ENCODE assay signal across 11 cellular contexts in the genomic region with DNA sequence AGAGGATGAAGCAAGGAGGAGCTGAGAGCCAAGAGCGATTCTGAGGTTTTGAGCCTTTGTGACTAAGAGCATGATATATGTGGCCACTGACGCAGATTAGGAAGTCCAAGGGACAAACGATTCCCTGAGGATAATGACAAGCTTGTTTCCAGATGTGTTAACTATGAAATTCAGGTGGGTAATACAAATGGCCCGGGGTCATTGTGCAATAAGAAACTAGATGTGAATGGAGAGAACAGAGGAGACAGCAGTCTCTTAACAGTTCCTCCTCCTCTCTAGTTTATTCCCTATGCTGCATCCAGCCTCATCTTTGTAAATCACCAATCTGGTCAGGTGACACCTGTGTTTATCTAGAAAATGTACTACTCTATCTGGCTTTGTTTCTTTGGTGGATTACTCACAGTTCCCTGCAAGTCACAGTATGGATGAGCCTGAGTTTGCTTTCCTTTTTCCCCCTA.
A peak's percentile ranks its signal among the peaks of the same experiment; 100 is the strongest.
DNase-seq lines count a peak whose midpoint lies in the region; ATAC-seq and TF ChIP-seq lines count a peak whose summit lies in the region.
"Had no signal": no experiment of that assay in that cellular context is flagged by ENCODE, and none has a peak within 500 bp of the region (broad histone marks: within the 10 kb centered on the region; RNA-seq: fewer than 3 reads in every experiment).

No MANE protein-coding gene starts in this region.

- peaks cover 4% of the 10 kb centered on the region for H3K27me3 Mint-ChIP-seq in activated CD8-positive, alpha-beta T cell treated with anti-CD3 and anti-CD28 coated beads for 36 hours

- no peaks in the 10 kb centered on the region for H3K27me3 ChIP-seq in upper lobe of right lung
- H3K27me3 ChIP-seq: uterus had no signal

- H3K9me3 Mint-ChIP-seq in activated CD8-positive, alpha-beta T cell treated with anti-CD3 and anti-CD28 coated beads for 36 hours = no peaks in the 10 kb centered on the region

- POLR2A ChIA-PET in activated CD8-positive, alpha-beta T cell treated with anti-CD3 and anti-CD28 coated beads for 36 hours (lab: Charles Lee) = no interaction called here

- H3K36me3 Mint-ChIP-seq in activated CD8-positive, alpha-beta T cell treated with anti-CD3 and anti-CD28 coated beads for 36 hours (ENCODE audit: low read depth) = no peaks in the 10 kb centered on the region

- no peaks in the 10 kb centered on the region for H3K4me1 ChIP-seq in upper lobe of right lung
- H3K4me1 ChIP-seq: parathyroid adenoma, uterus had no signal

- peak; percentile 4 for DNase-seq in SIG-M5 treated with dmso at 0.1 percent for 504 hours (lab: John Stamatoyannopoulos, UW; ENCODE audit: unreplicated experiment)
- DNase-seq in SIG-M5 (lab: John Stamatoyannopoulos, UW) = no peak
- peak; percentile 15 to 79 for DNase-seq in SW 1271 (lab: John Stamatoyannopoulos, UW)
- DNase-seq in fibroblast of the aortic adventitia (ENCODE audit: low read depth) = peak; percentile 87
- DNase-seq in upper lobe of right lung = no peak
- DNase-seq in DMS 273 treated with DMSO at 0.1 percent for 48 hours (lab: John Stamatoyannopoulos, UW) = no peak
- DNase-seq in activated CD8-positive, alpha-beta T cell treated with anti-CD3 and anti-CD28 coated beads for 36 hours = no peak
- no peak for DNase-seq in COLO668 (lab: John Stamatoyannopoulos, UW; ENCODE audit: unreplicated experiment)
- DNase-seq: NCI-H2029, uterus had no signal

- no peaks in the 10 kb centered on the region for H3K36me3 ChIP-seq in upper lobe of right lung
- H3K36me3 ChIP-seq: uterus had no signal

- no peak overlapping the region for H3K27ac ChIP-seq in upper lobe of right lung
- H3K27ac ChIP-seq: parathyroid adenoma, uterus had no signal

- H3K4me1 Mint-ChIP-seq in activated CD8-positive, alpha-beta T cell treated with anti-CD3 and anti-CD28 coated beads for 36 hours (ENCODE audit: low read depth) = no peaks in the 10 kb centered on the region

- no peak overlapping the region for H3K27ac Mint-ChIP-seq in activated CD8-positive, alpha-beta T cell treated with anti-CD3 and anti-CD28 coated beads for 36 hours

- no peaks in the 10 kb centered on the region for H3K9me3 ChIP-seq in upper lobe of right lung
- H3K9me3 ChIP-seq: uterus had no signal

- H3K4me3 ChIP-seq in fibroblast of the aortic adventitia (ENCODE audit: low read depth, low read length) (no peak overlapping the region), upper lobe of right lung (no peak overlapping the region)
- H3K4me3 ChIP-seq: uterus had no signal

- TF ChIP-seq CTCF in fibroblast of the aortic adventitia (IDR thresholded peaks at IDR 0.05; ENCODE audit: insufficient read depth, low read length) = no peak
- no peak for TF ChIP-seq CTCF in upper lobe of right lung (IDR thresholded peaks at IDR 0.05)
- TF ChIP-seq CTCF in activated CD8-positive, alpha-beta T cell treated with anti-CD3 and anti-CD28 coated beads for 36 hours (IDR thresholded peaks at IDR 0.05) = no peak

- CTCF ChIA-PET in activated CD8-positive, alpha-beta T cell treated with anti-CD3 and anti-CD28 coated beads for 36 hours (lab: Charles Lee) = no interaction called here

- intact Hi-C loops in upper lobe of right lung (cut with DNase I) = no loop called here
- intact Hi-C loops in activated CD8-positive, alpha-beta T cell treated with anti-CD3 and anti-CD28 coated beads for 36 hours (cut with micrococcal nuclease) = no loop called here

- peak; percentile 71 for ATAC-seq in upper lobe of right lung
- ATAC-seq in activated CD8-positive, alpha-beta T cell treated with anti-CD3 and anti-CD28 coated beads for 36 hours = no peak

- no peak overlapping the region for H3K4me3 Mint-ChIP-seq in activated CD8-positive, alpha-beta T cell treated with anti-CD3 and anti-CD28 coated beads for 36 hours

Comparison
In these comparisons a context has a peak if more than half of its experiments do, and no peak if none do; other contexts are left out.
1. DNase-seq: peak in SIG-M5 treated with dmso at 0.1 percent for 504 hours (single experiment), SW 1271 (2 of 2) and fibroblast of the aortic adventitia (single experiment); none in SIG-M5 (single experiment), upper lobe of right lung (single experiment), DMS 273 treated with DMSO at 0.1 percent for 48 hours (single experiment), activated CD8-positive, alpha-beta T cell treated with anti-CD3 and anti-CD28 coated beads for 36 hours (single experiment) and COLO668 (single experiment).